12 cellular contexts compared by ENCODE assay signal in the genomic region with DNA sequence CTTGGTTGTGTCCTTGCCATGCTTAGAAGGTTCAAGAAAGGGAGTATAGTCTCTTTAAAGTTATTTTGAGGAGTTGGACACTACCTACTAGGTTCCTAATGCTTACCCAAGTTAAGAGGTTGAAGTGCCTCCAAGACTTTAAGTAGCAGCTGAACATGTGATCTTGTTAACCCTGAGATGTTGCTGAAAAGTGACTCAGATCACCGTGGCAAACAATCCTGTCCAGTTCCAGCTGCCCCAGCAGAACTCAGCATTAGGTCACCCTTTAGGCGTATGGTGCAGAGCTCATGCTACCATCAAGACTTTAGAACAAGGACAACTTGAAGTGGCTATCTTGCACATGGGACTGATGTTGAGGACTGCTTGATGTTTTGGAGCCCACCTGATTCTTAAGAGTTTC. TPM values are rescaled to one million over a fixed set of nuclear protein-coding genes. Genes with fewer than 3 reads are reported as not detected.
DNase-seq lines count a peak whose midpoint lies in the region; ATAC-seq and TF ChIP-seq lines count a peak whose summit lies in the region.
"Had no signal": no experiment of that assay in that cellular context is flagged by ENCODE, and none has a peak within 500 bp of the region (broad histone marks: within the 10 kb centered on the region; RNA-seq: fewer than 3 reads in every experiment).

No MANE protein-coding gene starts in this region.

- no peak overlapping the region for H4K91ac ChIP-seq in trophoblast cell (ENCODE audit: low read depth, low read length)

- no peak overlapping the region for H3K27ac Mint-ChIP-seq in activated T-helper 2 cell treated with anti-CD3 and anti-CD28 coated beads, Interferon-gamma antibody, Interleukin-2, Interleukin-4, amounts not matched to agents 10 μg/mL and 5 μg/mL and 100 μg/mL, durations not matched to agents 14 hours and 24 hours and 36 hours
- H3K27ac Mint-ChIP-seq: activated CD8-positive, alpha-beta T cell treated with anti-CD3 and anti-CD28 coated beads for 36 hours; activated naive CD8-positive, alpha-beta T cell treated with anti-CD3 and anti-CD28 coated beads, Interleukin-2, amount 50 U/mL, for 24 hours had no signal

- H3K9me3 Mint-ChIP-seq in activated T-helper 2 cell treated with anti-CD3 and anti-CD28 coated beads, Interferon-gamma antibody, Interleukin-2, Interleukin-4, amounts not matched to agents 10 μg/mL and 5 μg/mL and 100 μg/mL, durations not matched to agents 14 hours and 24 hours and 36 hours, result no peaks in the 10 kb centered on the region
- H3K9me3 Mint-ChIP-seq: activated CD8-positive, alpha-beta T cell treated with anti-CD3 and anti-CD28 coated beads for 36 hours; activated naive CD8-positive, alpha-beta T cell treated with anti-CD3 and anti-CD28 coated beads, Interleukin-2, amount 50 U/mL, for 24 hours had no signal

- no peak overlapping the region for H3K18ac ChIP-seq in trophoblast cell (ENCODE audit: low read length)

- no peaks in the 10 kb centered on the region for H3K4me1 Mint-ChIP-seq in activated T-helper 2 cell treated with anti-CD3 and anti-CD28 coated beads, Interferon-gamma antibody, Interleukin-2, Interleukin-4, amounts not matched to agents 10 μg/mL and 5 μg/mL and 100 μg/mL, durations not matched to agents 14 hours and 24 hours and 36 hours (ENCODE audit: low read depth)
- H3K4me1 Mint-ChIP-seq: activated naive CD8-positive, alpha-beta T cell treated with anti-CD3 and anti-CD28 coated beads, Interleukin-2, amount 50 U/mL, for 24 hours had no signal

- H3K79me1 ChIP-seq in trophoblast cell (ENCODE audit: low read length), result peaks cover 11% of the 10 kb centered on the region

- no peaks in the 10 kb centered on the region for H3K9me3 ChIP-seq in trophoblast cell (ENCODE audit: insufficient read depth, low read depth, low read length)

- peaks cover 15 to 28% of the 10 kb centered on the region in 2 experiments for H3K4me1 ChIP-seq in trophoblast cell (ENCODE audit: control insufficient read depth in 1 of 2, insufficient read depth in 2 of 2, low read length in 2 of 2)

- H2AK5ac ChIP-seq in trophoblast cell (ENCODE audit: low read length), result no peak overlapping the region

- H3K4me2 ChIP-seq in trophoblast cell (ENCODE audit: low read length), result no peak overlapping the region

- H3K4ac ChIP-seq in trophoblast cell (ENCODE audit: low read depth, low read length), result peak overlapping the region; percentile 35

- no peak overlapping the region for H2BK120ac ChIP-seq in trophoblast cell (ENCODE audit: insufficient read depth, low read length, poor library complexity)

- no peak overlapping the region for H3K4me3 ChIP-seq in fibroblast of mammary gland (ENCODE audit: control insufficient read depth, low read depth, low read length)
- no peak overlapping the region for H3K4me3 ChIP-seq in trophoblast cell (ENCODE audit: low read depth, low read length)
- H3K4me3 ChIP-seq: K562 had no signal

- no peak overlapping the region for H3K14ac ChIP-seq in trophoblast cell (ENCODE audit: low read length)

- no peak overlapping the region for H3K23ac ChIP-seq in trophoblast cell (ENCODE audit: low read length)

- no peaks in the 10 kb centered on the region for H3K36me3 Mint-ChIP-seq in activated T-helper 2 cell treated with anti-CD3 and anti-CD28 coated beads, Interferon-gamma antibody, Interleukin-2, Interleukin-4, amounts not matched to agents 10 μg/mL and 5 μg/mL and 100 μg/mL, durations not matched to agents 14 hours and 24 hours and 36 hours (ENCODE audit: low read depth)

- H3K27ac ChIP-seq in trophoblast cell (ENCODE audit: low read depth, low read length), result no peak overlapping the region

- no CpG with 5 or more reads among the region's 2 CpGs for WGBS in trophoblast cell (ENCODE audit: extremely low coverage, insufficient coverage, insufficient read length)

- H3K79me2 ChIP-seq in trophoblast cell (ENCODE audit: control insufficient read depth, insufficient read depth, low read length, poor library complexity), result peaks cover 15% of the 10 kb centered on the region

- H4K8ac ChIP-seq in trophoblast cell (ENCODE audit: low read depth, low read length), result peak overlapping the region; percentile 22

- no peak overlapping the region for H2AFZ ChIP-seq in trophoblast cell (ENCODE audit: insufficient read depth, low read length, poor library complexity)

- H3K36me3 ChIP-seq in trophoblast cell (ENCODE audit: control insufficient read depth in 1 of 2, insufficient read depth in 2 of 2, low read length in 2 of 2), result peaks cover 2 to 4% of the 10 kb centered on the region in 2 experiments

- no peaks in the 10 kb centered on the region for H3K27me3 ChIP-seq in trophoblast cell (ENCODE audit: insufficient read depth, low read length)

- H3K9ac ChIP-seq in trophoblast cell (ENCODE audit: low read length), result no peak overlapping the region

- intact Hi-C loops in activated T-helper 2 cell treated with anti-CD3 and anti-CD28 coated beads, Interferon-gamma antibody, Interleukin-2, Interleukin-4, amounts not matched to agents 10 μg/mL and 5 μg/mL and 100 μg/mL, durations not matched to agents 14 hours and 24 hours and 36 hours (cut with micrococcal nuclease), result no loop called here

- no peak for TF ChIP-seq CTCF in fibroblast of mammary gland (conservative IDR thresholded peaks at IDR 0.05; ENCODE audit: control insufficient read depth, insufficient read depth, low read depth, low read length)

- no peak overlapping the region for H2BK12ac ChIP-seq in trophoblast cell (ENCODE audit: low read length)

- DNase-seq in EH (ENCODE audit: low read depth) (peak; percentile 86), RKO (ENCODE audit: low spot score) (peak; percentile 89), fibroblast of mammary gland (ENCODE audit: low read depth) (peak; percentile 98), trophoblast cell (peak in 1 of 2 donors; percentile 47), UCSD-AML1 (lab: John Stamatoyannopoulos, UW; ENCODE audit: unreplicated experiment) (no peak)
- no peak for DNase-seq in activated T-cell treated with anti-CD3 and anti-CD28 coated beads, Interleukin-2, amount 50 U/mL, for 48 hours
- no peak for DNase-seq in activated T-helper 2 cell treated with anti-CD3 and anti-CD28 coated beads, Interferon-gamma antibody, Interleukin-2, Interleukin-4, amounts not matched to agents 10 μg/mL and 5 μg/mL and 100 μg/mL, durations not matched to agents 14 hours and 24 hours and 36 hours (ENCODE audit: low spot score)
- DNase-seq: activated CD8-positive, alpha-beta T cell treated with anti-CD3 and anti-CD28 coated beads for 36 hours; activated naive CD8-positive, alpha-beta T cell treated with anti-CD3 and anti-CD28 coated beads, Interleukin-2, amount 50 U/mL, for 24 hours; NCI-H2171 treated with DMSO at 0.1 percent for 48 hours had no signal

- no peak overlapping the region for H4K12ac ChIP-seq in trophoblast cell (ENCODE audit: low read depth, low read length)

- no peak overlapping the region for H2BK5ac ChIP-seq in trophoblast cell (ENCODE audit: low read depth, low read length, poor library complexity)

- no peaks in the 10 kb centered on the region for H3K27me3 Mint-ChIP-seq in activated T-helper 2 cell treated with anti-CD3 and anti-CD28 coated beads, Interferon-gamma antibody, Interleukin-2, Interleukin-4, amounts not matched to agents 10 μg/mL and 5 μg/mL and 100 μg/mL, durations not matched to agents 14 hours and 24 hours and 36 hours (ENCODE audit: low read depth)
- H3K27me3 Mint-ChIP-seq: activated CD8-positive, alpha-beta T cell treated with anti-CD3 and anti-CD28 coated beads for 36 hours; activated naive CD8-positive, alpha-beta T cell treated with anti-CD3 and anti-CD28 coated beads, Interleukin-2, amount 50 U/mL, for 24 hours had no signal

- no peak for ATAC-seq in HG03045 (IDR thresholded peaks at IDR 0.05; ENCODE audit: unreplicated experiment)
- ATAC-seq: activated CD8-positive, alpha-beta T cell treated with anti-CD3 and anti-CD28 coated beads for 36 hours; activated naive CD8-positive, alpha-beta T cell treated with anti-CD3 and anti-CD28 coated beads, Interleukin-2, amount 50 U/mL, for 24 hours; K562 had no signal

- no peak overlapping the region for H3K4me3 Mint-ChIP-seq in activated T-helper 2 cell treated with anti-CD3 and anti-CD28 coated beads, Interferon-gamma antibody, Interleukin-2, Interleukin-4, amounts not matched to agents 10 μg/mL and 5 μg/mL and 100 μg/mL, durations not matched to agents 14 hours and 24 hours and 36 hours (ENCODE audit: low read depth)
- H3K4me3 Mint-ChIP-seq: activated CD8-positive, alpha-beta T cell treated with anti-CD3 and anti-CD28 coated beads for 36 hours; activated naive CD8-positive, alpha-beta T cell treated with anti-CD3 and anti-CD28 coated beads, Interleukin-2, amount 50 U/mL, for 24 hours had no signal

RNA-seq across cellular contexts. Expression of a gene that starts 22.5 kb away (rescaled TPM):
- 20.2 and 22.5 TPM in 2 replicates for polyA plus RNA-seq in trophoblast cell (2013)
- total RNA-seq in activated T-helper 2 cell treated with anti-CD3 and anti-CD28 coated beads, Interferon-gamma antibody, Interleukin-2, Interleukin-4, amounts not matched to agents 10 μg/mL and 5 μg/mL and 100 μg/mL, durations not matched to agents 14 hours and 24 hours and 36 hours, result 0.09 and 0.11 TPM in 2 replicates
- total RNA-seq: activated CD8-positive, alpha-beta T cell treated with anti-CD3 and anti-CD28 coated beads for 36 hours had no signal
- polyA plus RNA-seq: K562 had no signal

Comparison
In these comparisons a context has a peak if more than half of its experiments do, and no peak if none do; other contexts are left out.
1. DNase-seq: peak in EH (single experiment), RKO (single experiment) and fibroblast of mammary gland (single experiment); none in activated T-cell treated with anti-CD3 and anti-CD28 coated beads, Interleukin-2, amount 50 U/mL, for 48 hours (0 of 2), UCSD-AML1 (single experiment) and activated T-helper 2 cell treated with anti-CD3 and anti-CD28 coated beads, Interferon-gamma antibody, Interleukin-2, Interleukin-4, amounts not matched to agents 10 μg/mL and 5 μg/mL and 100 μg/mL, durations not matched to agents 14 hours and 24 hours and 36 hours (single experiment).